9 cellular contexts compared by ENCODE assay signal in the genomic region with DNA sequence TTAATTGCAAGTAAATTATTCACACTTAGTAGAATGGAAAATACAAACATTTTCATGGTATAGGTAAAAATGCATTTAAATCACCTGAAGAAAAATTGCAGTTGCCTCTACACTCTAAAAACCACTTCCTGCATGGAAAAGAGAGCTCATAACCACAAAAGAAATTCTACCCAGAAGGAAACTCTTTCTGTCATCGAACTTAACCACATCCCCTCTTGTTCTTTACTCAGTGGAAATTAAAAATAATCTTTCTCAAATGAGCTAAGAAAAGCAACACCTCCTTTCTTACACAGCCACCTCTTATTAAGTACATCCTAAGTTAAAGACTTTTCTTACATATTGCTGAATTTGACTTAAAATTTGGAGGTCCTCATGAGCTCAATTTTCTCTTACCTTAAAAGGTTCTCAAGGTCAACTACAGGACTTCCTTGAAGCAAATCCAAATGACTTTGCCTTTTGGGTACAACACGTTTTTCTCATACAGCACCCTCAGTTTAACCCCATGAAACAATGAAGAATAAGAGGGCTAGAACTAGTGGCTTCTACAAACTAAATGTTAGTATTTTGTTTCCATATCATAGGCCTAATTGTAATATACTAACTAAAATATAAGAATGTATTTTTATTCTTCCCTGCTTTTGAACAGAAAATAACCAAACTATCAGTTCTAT.
A peak's percentile ranks its signal among the peaks of the same experiment; 100 is the strongest.
DNase-seq lines count a peak whose midpoint lies in the region; ATAC-seq, FAIRE-seq and TF ChIP-seq lines count a peak whose summit lies in the region.
"Had no signal": no experiment of that assay in that cellular context is flagged by ENCODE, and none has a peak within 500 bp of the region (broad histone marks: within the 10 kb centered on the region; RNA-seq: fewer than 3 reads in every experiment).

No MANE protein-coding gene starts in this region.

- H3K27ac Mint-ChIP-seq in T-helper 2 cell treated with Interferon-gamma antibody and Interleukin-4, amounts not matched to agents 5 μg/mL and 100 μg/mL, for 36 hours: peak overlapping the region; percentile 94

- H3K36me3 ChIP-seq in BLaER1 (no peaks in the 10 kb centered on the region), osteoblast (ENCODE audit: insufficient read depth, low read length) (no peaks in the 10 kb centered on the region), pancreas (no peaks in the 10 kb centered on the region)

- intact Hi-C loops in pancreas (cut with DNase I): no loop called here

- peaks cover 53% of the 10 kb centered on the region for H3K4me1 ChIP-seq in BLaER1
- no peaks in the 10 kb centered on the region for H3K4me1 ChIP-seq in osteoblast (ENCODE audit: insufficient read depth, low read length)
- H3K4me1 ChIP-seq in pancreas: no peaks in the 10 kb centered on the region
- H3K4me1 ChIP-seq: parathyroid adenoma had no signal

- H3K4me3 ChIP-seq in BLaER1 (peak overlapping the region; percentile 35; the same call in 1 of the 2 replicates), osteoblast (ENCODE audit: insufficient read depth, low read length) (no peak overlapping the region), pancreas (no peak overlapping the region)

- TF ChIP-seq CTCF in osteoblast (IDR thresholded peaks at IDR 0.05; ENCODE audit: extremely low read depth, low read depth, low read length): no peak
- no peak for TF ChIP-seq CTCF in pancreas (IDR thresholded peaks at IDR 0.05)

- DNase-seq in GM19239 (ENCODE audit: insufficient read length, low spot score) (peak; percentile 15), osteoblast (ENCODE audit: insufficient read length, low spot score, missing footprints) (no peak), NCI-H1436 treated with DMSO at 0.1 percent for 48 hours (lab: John Stamatoyannopoulos, UW) (no peak), NCI-H748 treated with DMSO at 0.1 percent for 48 hours (lab: John Stamatoyannopoulos, UW) (no peak), pancreas (no peak)
- peak; percentile 27 for DNase-seq in T-helper 2 cell treated with Interferon-gamma antibody and Interleukin-4, amounts not matched to agents 5 μg/mL and 100 μg/mL, for 36 hours (ENCODE audit: low spot score)

- 27 to 44% methylated on average over 2 of the region's 2 CpGs for WGBS in pancreas, 2 donors

- H3K27me3 Mint-ChIP-seq in T-helper 2 cell treated with Interferon-gamma antibody and Interleukin-4, amounts not matched to agents 5 μg/mL and 100 μg/mL, for 36 hours (ENCODE audit: low read depth): peaks cover 2% of the 10 kb centered on the region

- no peaks in the 10 kb centered on the region for H3K27me3 ChIP-seq in BLaER1
- no peaks in the 10 kb centered on the region for H3K27me3 ChIP-seq in osteoblast (ENCODE audit: insufficient read depth, low read length)
- H3K27me3 ChIP-seq in pancreas: no peaks in the 10 kb centered on the region

- no peak overlapping the region for H2AFZ ChIP-seq in osteoblast (ENCODE audit: low read length)
- H2AFZ ChIP-seq: parathyroid adenoma had no signal

- ATAC-seq in HG03066 (IDR thresholded peaks at IDR 0.05; ENCODE audit: low read depth, unreplicated experiment) (peak; percentile 84), pancreas (no peak)

- peak overlapping the region; percentile 68 for H3K4me3 Mint-ChIP-seq in T-helper 2 cell treated with Interferon-gamma antibody and Interleukin-4, amounts not matched to agents 5 μg/mL and 100 μg/mL, for 36 hours

- H3K9ac ChIP-seq in BLaER1: no peak overlapping the region
- H3K9ac ChIP-seq: parathyroid adenoma had no signal

- peak; percentile 95 for FAIRE-seq in GM19239 (lab: Jason Lieb, UNC)
- FAIRE-seq in pancreas (lab: Jason Lieb, UNC): no peak

- peaks cover 55% of the 10 kb centered on the region for H3K4me1 Mint-ChIP-seq in T-helper 2 cell treated with Interferon-gamma antibody and Interleukin-4, amounts not matched to agents 5 μg/mL and 100 μg/mL, for 36 hours (ENCODE audit: low read depth)

- H3K9me3 ChIP-seq in BLaER1 (no peaks in the 10 kb centered on the region), osteoblast (ENCODE audit: low read depth, low read length) (no peaks in the 10 kb centered on the region), pancreas (no peaks in the 10 kb centered on the region)

- H3K79me2 ChIP-seq in osteoblast (ENCODE audit: insufficient read depth, low read length): no peaks in the 10 kb centered on the region
- H3K79me2 ChIP-seq: parathyroid adenoma had no signal

- H3K27ac ChIP-seq in BLaER1: peak overlapping the region; percentile 36; the same call in 1 of the 2 replicates
- H3K27ac ChIP-seq in osteoblast (ENCODE audit: low read depth, low read length): no peak overlapping the region
- H3K27ac ChIP-seq in pancreas: no peak overlapping the region
- H3K27ac ChIP-seq: parathyroid adenoma had no signal

- peaks cover 23% of the 10 kb centered on the region for H3K36me3 Mint-ChIP-seq in T-helper 2 cell treated with Interferon-gamma antibody and Interleukin-4, amounts not matched to agents 5 μg/mL and 100 μg/mL, for 36 hours (ENCODE audit: low read depth)

- H3K4me2 ChIP-seq in BLaER1: peak overlapping the region; percentile 83
- no peak overlapping the region for H3K4me2 ChIP-seq in osteoblast (ENCODE audit: insufficient read depth, low read length)

- peaks cover 13% of the 10 kb centered on the region for H3K9me3 Mint-ChIP-seq in T-helper 2 cell treated with Interferon-gamma antibody and Interleukin-4, amounts not matched to agents 5 μg/mL and 100 μg/mL, for 36 hours

- H4K20me1 ChIP-seq in BLaER1 (no peaks in the 10 kb centered on the region), osteoblast (ENCODE audit: insufficient read depth, low read length) (no peaks in the 10 kb centered on the region)

Comparison
In these comparisons a context has a peak if more than half of its experiments do, and no peak if none do; other contexts are left out.
1. DNase-seq: peak in GM19239 (single experiment) and T-helper 2 cell treated with Interferon-gamma antibody and Interleukin-4, amounts not matched to agents 5 μg/mL and 100 μg/mL, for 36 hours (single experiment); none in osteoblast (single experiment), NCI-H1436 treated with DMSO at 0.1 percent for 48 hours (single experiment), NCI-H748 treated with DMSO at 0.1 percent for 48 hours (single experiment) and pancreas (0 of 6).